1 cellular context compared by ENCODE assay signal in genomic region chr22:37887610-37888378, GRCh38.
TF ChIP-seq lines count a peak whose summit lies in the region.

No MANE protein-coding gene starts in this region.

TF ChIP-seq in liver, 16 proteins besides CTCF, POLR2A, EP300 and RAD21 (continued from another document):
- TF ChIP-seq ZBTB33 (IDR thresholded peaks at IDR 0.05) = no peak
- peak; percentile 54 for TF ChIP-seq NR2F2 (IDR thresholded peaks at IDR 0.05)
- TF ChIP-seq EGR1 (IDR thresholded peaks at IDR 0.05; ENCODE audit: low read depth in 2 of 2) = no peak
- TF ChIP-seq FOXA2 (IDR thresholded peaks at IDR 0.05) = no peak
- peak; percentile 7 for TF ChIP-seq SP1 (IDR thresholded peaks at IDR 0.05)
- TF ChIP-seq JUND (IDR thresholded peaks at IDR 0.05) = no peak
TF ChIP-seq in liver: peak in this region for 2.
